In the genomic region with DNA sequence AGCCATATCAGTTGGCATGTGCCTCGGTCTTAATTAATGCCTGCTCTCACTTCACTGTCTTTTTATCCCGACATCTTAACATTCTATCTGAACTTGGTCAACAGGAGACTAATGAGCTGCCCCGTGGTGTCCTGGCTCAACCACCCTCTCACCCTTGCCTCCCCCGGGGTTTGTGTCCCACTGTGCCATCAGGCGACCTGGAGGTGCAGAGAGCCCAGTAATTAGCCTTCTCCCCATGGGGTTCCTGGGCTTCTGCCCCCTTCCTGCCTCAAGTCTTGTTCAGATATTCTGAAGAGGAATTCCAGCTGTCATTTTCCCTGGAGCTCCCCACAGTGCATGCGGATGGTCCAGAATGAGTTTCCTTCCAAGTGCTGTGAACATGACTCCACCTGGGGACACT, we compare ENCODE assay signal across 20 cellular contexts. TPM values are rescaled to one million over a fixed set of nuclear protein-coding genes. Genes with fewer than 3 reads are reported as not detected.
"Had no signal": no experiment of that assay in that cellular context is flagged by ENCODE, and none has a peak within 500 bp of the region (broad histone marks: within the 10 kb centered on the region; RNA-seq: fewer than 3 reads in every experiment).

No MANE protein-coding gene starts in this region.

- ATAC-seq: K562 had no signal

- H3K4me3 ChIP-seq: K562 had no signal

- DNase-seq: Kasumi-1, MM.1S, NCI-H1092 treated with DMSO at 0.1 percent for 48 hours, NCI-H146, NCI-H1694 treated with DMSO at 0.1 percent for 48 hours, NCI-H1930, NCI-H2081 treated with DMSO at 0.1 percent for 48 hours, NCI-H2171, NCI-H226, NCI-H446, NCI-H510A, NCI-H524 treated with DMSO at 0.1 percent for 48 hours, NCI-H69, NCI-H774, RPMI8226, SHP77 had no signal

- H3K27ac ChIP-seq: HL-60, KMS-11 had no signal

- H3K4me2 ChIP-seq: KMS-11 had no signal

- H3K9ac ChIP-seq: KMS-11 had no signal

RNA-seq across cellular contexts. Expression of a gene that starts 10.1 kb away (rescaled TPM):
- polyA plus RNA-seq: IgD-negative memory B cell, K562 had no signal
